ENCODE assay signal across 23 cellular contexts in genomic region chr16:75535211-75535843, GRCh38. TPM values are rescaled to one million over a fixed set of nuclear protein-coding genes. Genes with fewer than 3 reads are reported as not detected.
"Had no signal": no experiment of that assay in that cellular context is flagged by ENCODE, and none has a peak within 500 bp of the region (broad histone marks: within the 10 kb centered on the region; RNA-seq: fewer than 3 reads in every experiment).

No MANE protein-coding gene starts in this region.

- DNase-seq: activated naive CD8-positive, alpha-beta T cell treated with anti-CD3 and anti-CD28 coated beads for 36 hours; amygdala; body of pancreas; foreskin melanocyte; glutamatergic neuron; hippocampal formation; islet precursor cell; midbrain; naive thymus-derived CD4-positive, alpha-beta T cell; ovary; psoas muscle; right lobe of liver; stimulated activated CD4-positive, alpha-beta T cell treated with anti-CD3 and anti-CD28 coated beads, Interleukin-4, amount 100 ng/mL, for 24 hours; T-cell; thyroid gland had no signal

- H3K4me3 Mint-ChIP-seq: activated naive CD8-positive, alpha-beta T cell treated with anti-CD3 and anti-CD28 coated beads for 36 hours; naive thymus-derived CD4-positive, alpha-beta T cell; neural progenitor cell; stimulated activated effector memory CD8-positive, alpha-beta T cell treated with anti-CD3 and anti-CD28 coated beads, Interleukin-12 subunit alpha, Interleukin-12 subunit beta, amount 100 ng/mL, for 72 hours; T-cell had no signal

- H3K4me3 ChIP-seq: body of pancreas, dorsolateral prefrontal cortex, lung, neural progenitor cell, ovary, psoas muscle, right lobe of liver, thyroid gland had no signal

- H3K36me3 Mint-ChIP-seq: activated naive CD8-positive, alpha-beta T cell treated with anti-CD3 and anti-CD28 coated beads for 36 hours; naive thymus-derived CD4-positive, alpha-beta T cell; stimulated activated effector memory CD8-positive, alpha-beta T cell treated with anti-CD3 and anti-CD28 coated beads, Interleukin-12 subunit alpha, Interleukin-12 subunit beta, amount 100 ng/mL, for 72 hours; T-cell had no signal

- H3K4me2 ChIP-seq: neural progenitor cell had no signal

- H3K4me1 Mint-ChIP-seq: neural progenitor cell; stimulated activated effector memory CD8-positive, alpha-beta T cell treated with anti-CD3 and anti-CD28 coated beads, Interleukin-12 subunit alpha, Interleukin-12 subunit beta, amount 100 ng/mL, for 72 hours; T-cell had no signal

- H2AFZ ChIP-seq: neural progenitor cell had no signal

- H3K9me3 ChIP-seq: body of pancreas, ovary, psoas muscle, right lobe of liver, thyroid gland had no signal

- H3K9ac ChIP-seq: neural progenitor cell had no signal

- H3K9me3 Mint-ChIP-seq: activated naive CD8-positive, alpha-beta T cell treated with anti-CD3 and anti-CD28 coated beads for 36 hours; naive thymus-derived CD4-positive, alpha-beta T cell; neural progenitor cell; stimulated activated effector memory CD8-positive, alpha-beta T cell treated with anti-CD3 and anti-CD28 coated beads, Interleukin-12 subunit alpha, Interleukin-12 subunit beta, amount 100 ng/mL, for 72 hours; T-cell had no signal

- H3K36me3 ChIP-seq: neural progenitor cell, ovary, right lobe of liver, thyroid gland had no signal

- H3K4me1 ChIP-seq: body of pancreas, neural progenitor cell, psoas muscle, right lobe of liver, thyroid gland had no signal

- H3K27ac Mint-ChIP-seq: activated naive CD8-positive, alpha-beta T cell treated with anti-CD3 and anti-CD28 coated beads for 36 hours; naive thymus-derived CD4-positive, alpha-beta T cell; stimulated activated effector memory CD8-positive, alpha-beta T cell treated with anti-CD3 and anti-CD28 coated beads, Interleukin-12 subunit alpha, Interleukin-12 subunit beta, amount 100 ng/mL, for 72 hours; T-cell had no signal

- H3K27ac ChIP-seq: body of pancreas, dorsolateral prefrontal cortex, neural progenitor cell, ovary, psoas muscle, right lobe of liver, thyroid gland had no signal

- ATAC-seq: activated CD4-positive, CD25-positive, alpha-beta regulatory T cell treated with anti-CD3 and anti-CD28 coated beads, Interleukin-2, amount 50 U/mL, for 24 hours; body of pancreas; left lobe of liver; naive thymus-derived CD4-positive, alpha-beta T cell; psoas muscle; right lobe of liver; SK-N-SH treated with all-trans-retinoic acid at 6 μM for 48 hours; stimulated activated effector memory CD8-positive, alpha-beta T cell treated with anti-CD3 and anti-CD28 coated beads, Interleukin-12 subunit alpha, Interleukin-12 subunit beta, amount 100 ng/mL, for 72 hours; T-cell had no signal

- H3K27me3 ChIP-seq: body of pancreas, dorsolateral prefrontal cortex, neural progenitor cell, ovary, right lobe of liver, thyroid gland had no signal

RNA-seq across cellular contexts. Expression of gene CHST5, which starts 0.6 kb away (rescaled TPM):
- total RNA-seq: activated naive CD8-positive, alpha-beta T cell treated with anti-CD3 and anti-CD28 coated beads for 36 hours; body of pancreas; epithelial cell of proximal tubule; left lobe of liver; naive thymus-derived CD4-positive, alpha-beta T cell; right lobe of liver had no signal
- polyA plus RNA-seq: naive thymus-derived CD4-positive, alpha-beta T cell had no signal

RNA-seq across cellular contexts. Expression of gene CHST6, which starts 40.1 kb away (rescaled TPM):
- polyA plus RNA-seq: naive thymus-derived CD4-positive, alpha-beta T cell had no signal
